Comparison of ENCODE assay signal across 12 cellular contexts in genomic region chr16:57285379-57285778, GRCh38. TPM values are rescaled to one million over a fixed set of nuclear protein-coding genes. Genes with fewer than 3 reads are reported as not detected.
DNase-seq lines count a peak whose midpoint lies in the region; ATAC-seq and TF ChIP-seq lines count a peak whose summit lies in the region.
"Had no signal": no experiment of that assay in that cellular context is flagged by ENCODE, and none has a peak within 500 bp of the region (broad histone marks: within the 10 kb centered on the region; RNA-seq: fewer than 3 reads in every experiment).

No MANE protein-coding gene starts in this region.

- no peak for TF ChIP-seq CTCF in CD14-positive monocyte (IDR thresholded peaks at IDR 0.05)

- peaks cover 0 to 19% (median 4%) of the 10 kb centered on the region in 7 donors for H3K9me3 Mint-ChIP-seq in CD14-positive monocyte
- no peaks in the 10 kb centered on the region for H3K9me3 Mint-ChIP-seq in activated naive CD8-positive, alpha-beta T cell treated with anti-CD3 and anti-CD28 coated beads, Interleukin-2, amount 50 U/mL, for 24 hours
- H3K9me3 Mint-ChIP-seq in naive thymus-derived CD8-positive, alpha-beta T cell = no peaks in the 10 kb centered on the region
- H3K9me3 Mint-ChIP-seq: stimulated activated naive B cell treated with anti-CD40 and anti-IgM and Interleukin-4, amounts not matched to agents 10 μg/mL and 1 μg/mL and 100 μg/mL, for 72 hours had no signal

- H3K27ac Mint-ChIP-seq in CD14-positive monocyte = peak overlapping the region in 1 of 7 donors; percentile 42
- H3K27ac Mint-ChIP-seq in activated naive CD8-positive, alpha-beta T cell treated with anti-CD3 and anti-CD28 coated beads, Interleukin-2, amount 50 U/mL, for 24 hours = no peak overlapping the region
- peak overlapping the region in 5 of 10 donors; percentile 44 to 86 (median 71) for H3K27ac Mint-ChIP-seq in naive thymus-derived CD8-positive, alpha-beta T cell

- H3K4me3 Mint-ChIP-seq in CD14-positive monocyte = peak overlapping the region; percentile 73 to 87
- peak overlapping the region; percentile 65 for H3K4me3 Mint-ChIP-seq in activated naive CD8-positive, alpha-beta T cell treated with anti-CD3 and anti-CD28 coated beads, Interleukin-2, amount 50 U/mL, for 24 hours
- peak overlapping the region; percentile 71 to 90 (median 78) for H3K4me3 Mint-ChIP-seq in naive thymus-derived CD8-positive, alpha-beta T cell

- DNase-seq in CD14-positive monocyte (ENCODE audit: low spot score) (no peak), H7 (no peak), mesenteric fat pad (ENCODE audit: low spot score) (no peak), amniotic stem cell (lab: John Stamatoyannopoulos, UW) (no peak)
- no peak for DNase-seq in activated naive CD8-positive, alpha-beta T cell treated with anti-CD3 and anti-CD28 coated beads, Interleukin-2, amount 50 U/mL, for 24 hours
- DNase-seq in naive thymus-derived CD8-positive, alpha-beta T cell = no peak
- DNase-seq: COR-L47; MM.1S; OCI-M1; stimulated activated naive B cell treated with anti-CD40 and anti-IgM and Interleukin-4, amounts not matched to agents 10 μg/mL and 1 μg/mL and 100 μg/mL, for 72 hours had no signal

- peaks cover 47 to 68% (median 55%) of the 10 kb centered on the region in 3 donors for H3K27me3 Mint-ChIP-seq in CD14-positive monocyte (ENCODE audit: low read depth in 3 of 3)
- H3K27me3 Mint-ChIP-seq in activated naive CD8-positive, alpha-beta T cell treated with anti-CD3 and anti-CD28 coated beads, Interleukin-2, amount 50 U/mL, for 24 hours = peaks cover 23% of the 10 kb centered on the region
- H3K27me3 Mint-ChIP-seq in naive thymus-derived CD8-positive, alpha-beta T cell = peaks cover 0 to 12% (median 0%) of the 10 kb centered on the region in 5 donors

- POLR2A ChIA-PET in naive thymus-derived CD8-positive, alpha-beta T cell (lab: Charles Lee) = interaction anchor here (0.6 to 1.0 kb wide), 2 partner anchors 40 to 847 kb away, joined by 3 read pairs; partner anchors contain the start of gene ARL2BP

- intact Hi-C loops in CD14-positive monocyte (cut with micrococcal nuclease) = no loop called here

- ATAC-seq in activated naive CD8-positive, alpha-beta T cell treated with anti-CD3 and anti-CD28 coated beads, Interleukin-2, amount 50 U/mL, for 24 hours = no peak
- ATAC-seq in naive thymus-derived CD8-positive, alpha-beta T cell = no peak
- ATAC-seq in GM19395 (IDR thresholded peaks at IDR 0.05; ENCODE audit: unreplicated experiment) = no peak
- ATAC-seq in HG03025 (IDR thresholded peaks at IDR 0.05; ENCODE audit: low FRiP score, unreplicated experiment) = no peak

- peak overlapping the region; percentile 78; the same call in 1 of the 2 replicates for H3K4me3 ChIP-seq in H7 (ENCODE audit: insufficient read depth, low read depth, low read length)

- H3K27me3 ChIP-seq in H7 (ENCODE audit: control insufficient read depth, insufficient read depth, low read length) = peaks cover 30% of the 10 kb centered on the region

- peaks cover 15% of the 10 kb centered on the region for H3K4me1 Mint-ChIP-seq in CD14-positive monocyte
- H3K4me1 Mint-ChIP-seq in activated naive CD8-positive, alpha-beta T cell treated with anti-CD3 and anti-CD28 coated beads, Interleukin-2, amount 50 U/mL, for 24 hours = peaks cover 14% of the 10 kb centered on the region
- peaks cover 15 to 37% (median 28%) of the 10 kb centered on the region in 4 donors for H3K4me1 Mint-ChIP-seq in naive thymus-derived CD8-positive, alpha-beta T cell

- peaks cover 3 to 4% of the 10 kb centered on the region in 2 donors for H3K36me3 Mint-ChIP-seq in CD14-positive monocyte
- H3K36me3 Mint-ChIP-seq in activated naive CD8-positive, alpha-beta T cell treated with anti-CD3 and anti-CD28 coated beads, Interleukin-2, amount 50 U/mL, for 24 hours (ENCODE audit: low read depth) = no peaks in the 10 kb centered on the region
- H3K36me3 Mint-ChIP-seq in naive thymus-derived CD8-positive, alpha-beta T cell = no peaks in the 10 kb centered on the region
- H3K36me3 Mint-ChIP-seq: stimulated activated naive B cell treated with anti-CD40 and anti-IgM and Interleukin-4, amounts not matched to agents 10 μg/mL and 1 μg/mL and 100 μg/mL, for 72 hours had no signal

- H3K36me3 ChIP-seq in H7 (replicated peaks; ENCODE audit: control insufficient read depth, insufficient read depth, low read length) = no peaks in the 10 kb centered on the region

RNA-seq across cellular contexts. Expression of gene PLLP, which starts 0.9 kb away (rescaled TPM):
- polyA plus RNA-seq in CD14-positive monocyte = under 1 TPM; 0.52 to 0.97 TPM
- 1.6 and 3.0 TPM in 2 replicates for total RNA-seq in H7 (2014; rRNA removed; shearing (Covaris generic))
- total RNA-seq in naive thymus-derived CD8-positive, alpha-beta T cell = 1 to 10 TPM; 3.5 to 4.2 TPM
- polyA plus RNA-seq in naive thymus-derived CD8-positive, alpha-beta T cell = 1 to 10 TPM; 4.9 to 8.8 (median 6.3) TPM
- total RNA-seq in mesenteric fat pad = 1.8 TPM

RNA-seq across cellular contexts. Expression of gene ARL2BP, which starts 40.3 kb away (rescaled TPM):
- 10 to 100 TPM; 84.0 to 84.6 TPM for polyA plus RNA-seq in CD14-positive monocyte
- total RNA-seq in H7 (2014; rRNA removed; shearing (Covaris generic)) = 27.7 and 28.3 TPM in 2 replicates
- 10 to 100 TPM; 58.0 to 61.3 TPM for total RNA-seq in naive thymus-derived CD8-positive, alpha-beta T cell
- polyA plus RNA-seq in naive thymus-derived CD8-positive, alpha-beta T cell = 100 to 1,000 TPM; 148 to 154 (median 153) TPM
- 52.0 TPM for total RNA-seq in mesenteric fat pad
